Comparison of ENCODE assay signal across 23 cellular contexts in genomic region chrX:134642394-134642793, GRCh38. TPM values are rescaled to one million over a fixed set of nuclear protein-coding genes. Genes with fewer than 3 reads are reported as not detected.
"Had no signal": no experiment of that assay in that cellular context is flagged by ENCODE, and none has a peak within 500 bp of the region (broad histone marks: within the 10 kb centered on the region; RNA-seq: fewer than 3 reads in every experiment).

No MANE protein-coding gene starts in this region.

- H3K27ac ChIP-seq: prostate gland, right atrium auricular region, tibial artery had no signal

- H3K36me3 ChIP-seq: prostate gland, right atrium auricular region, tibial artery had no signal

- H3K9me3 ChIP-seq: prostate gland, right atrium auricular region, tibial artery had no signal

- H3K4me1 ChIP-seq: prostate gland, right atrium auricular region, tibial artery had no signal

- DNase-seq: activated CD4-positive, alpha-beta T cell treated with anti-CD3 and anti-CD28 coated beads for 48 hours; activated CD4-positive, CD25-positive, alpha-beta regulatory T cell; activated CD8-positive, alpha-beta T cell treated with anti-CD3 and anti-CD28 coated beads for 36 hours; activated naive CD4-positive, alpha-beta T cell treated with Interleukin-2 at 50 U/mL for 16 hours; activated naive CD8-positive, alpha-beta T cell treated with anti-CD3 and anti-CD28 coated beads, Interleukin-2, amount 10 ng/mL, durations not matched to agents 7 days and 5 days; activated T-cell treated with anti-CD3 and anti-CD28 coated beads, Interleukin-2, amount 50 U/mL, for 24 hours; caudate nucleus; endodermal cell; erythroblast; stimulated activated naive CD8-positive, alpha-beta T cell treated with anti-CD3 and anti-CD28 coated beads, Interleukin-15, Interleukin-2, amounts not matched to agents 100 U/mL and 50 U/mL, for 24 hours; substantia nigra; T-cell; T-helper 9 cell; tibial artery had no signal

- H3K4me3 ChIP-seq: lung, prostate gland, right atrium auricular region, tibial artery had no signal

- H3K27me3 ChIP-seq: right atrium auricular region, tibial artery had no signal

- H3K36me3 Mint-ChIP-seq: activated naive CD8-positive, alpha-beta T cell treated with anti-CD3 and anti-CD28 coated beads, Interleukin-2, amount 10 ng/mL, durations not matched to agents 7 days and 5 days; brain; T-cell had no signal

- ATAC-seq: activated CD8-positive, alpha-beta T cell treated with anti-CD3 and anti-CD28 coated beads for 36 hours; left lobe of liver; stimulated activated naive CD8-positive, alpha-beta T cell treated with anti-CD3 and anti-CD28 coated beads, Interleukin-15, Interleukin-2, amounts not matched to agents 100 U/mL and 50 U/mL, for 24 hours; T-cell had no signal

- H3K9me3 Mint-ChIP-seq: activated CD8-positive, alpha-beta T cell treated with anti-CD3 and anti-CD28 coated beads for 36 hours; activated naive CD8-positive, alpha-beta T cell treated with anti-CD3 and anti-CD28 coated beads, Interleukin-2, amount 10 ng/mL, durations not matched to agents 7 days and 5 days; activated T-cell treated with anti-CD3 and anti-CD28 coated beads, Interleukin-2, amount 50 U/mL, for 24 hours; activated T-helper 2 cell treated with anti-CD3 and anti-CD28 coated beads, Interferon-gamma antibody, Interleukin-2, Interleukin-4, amounts not matched to agents 10 μg/mL and 5 μg/mL and 100 μg/mL, durations not matched to agents 14 hours and 24 hours and 36 hours; T-cell had no signal

- H3K4me3 Mint-ChIP-seq: activated CD8-positive, alpha-beta T cell treated with anti-CD3 and anti-CD28 coated beads for 36 hours; activated naive CD8-positive, alpha-beta T cell treated with anti-CD3 and anti-CD28 coated beads, Interleukin-2, amount 10 ng/mL, durations not matched to agents 7 days and 5 days; activated T-cell treated with anti-CD3 and anti-CD28 coated beads, Interleukin-2, amount 50 U/mL, for 24 hours; brain; endodermal cell; neural crest cell; T-cell had no signal

- H3K4me1 Mint-ChIP-seq: activated naive CD8-positive, alpha-beta T cell treated with anti-CD3 and anti-CD28 coated beads, Interleukin-2, amount 10 ng/mL, durations not matched to agents 7 days and 5 days; brain; endodermal cell; neural crest cell; T-cell had no signal

- H3K27ac Mint-ChIP-seq: activated CD8-positive, alpha-beta T cell treated with anti-CD3 and anti-CD28 coated beads for 36 hours; activated naive CD8-positive, alpha-beta T cell treated with anti-CD3 and anti-CD28 coated beads, Interleukin-2, amount 10 ng/mL, durations not matched to agents 7 days and 5 days; activated T-cell treated with anti-CD3 and anti-CD28 coated beads, Interleukin-2, amount 50 U/mL, for 24 hours; activated T-helper 2 cell treated with anti-CD3 and anti-CD28 coated beads, Interferon-gamma antibody, Interleukin-2, Interleukin-4, amounts not matched to agents 10 μg/mL and 5 μg/mL and 100 μg/mL, durations not matched to agents 14 hours and 24 hours and 36 hours; endodermal cell; T-cell had no signal

RNA-seq across cellular contexts. Expression of gene PLAC1, which starts 15.9 kb away (rescaled TPM):
- total RNA-seq: activated CD8-positive, alpha-beta T cell treated with anti-CD3 and anti-CD28 coated beads for 36 hours; activated naive CD8-positive, alpha-beta T cell treated with anti-CD3 and anti-CD28 coated beads, Interleukin-2, amount 10 ng/mL, durations not matched to agents 7 days and 5 days; activated T-helper 2 cell treated with anti-CD3 and anti-CD28 coated beads, Interferon-gamma antibody, Interleukin-2, Interleukin-4, amounts not matched to agents 10 μg/mL and 5 μg/mL and 100 μg/mL, durations not matched to agents 14 hours and 24 hours and 36 hours; endodermal cell; left lobe of liver; neural crest cell; omental fat pad; right atrium auricular region; skeletal muscle tissue; T-cell had no signal
